Comparison of ENCODE assay signal across 1 cellular context in the genomic region with DNA sequence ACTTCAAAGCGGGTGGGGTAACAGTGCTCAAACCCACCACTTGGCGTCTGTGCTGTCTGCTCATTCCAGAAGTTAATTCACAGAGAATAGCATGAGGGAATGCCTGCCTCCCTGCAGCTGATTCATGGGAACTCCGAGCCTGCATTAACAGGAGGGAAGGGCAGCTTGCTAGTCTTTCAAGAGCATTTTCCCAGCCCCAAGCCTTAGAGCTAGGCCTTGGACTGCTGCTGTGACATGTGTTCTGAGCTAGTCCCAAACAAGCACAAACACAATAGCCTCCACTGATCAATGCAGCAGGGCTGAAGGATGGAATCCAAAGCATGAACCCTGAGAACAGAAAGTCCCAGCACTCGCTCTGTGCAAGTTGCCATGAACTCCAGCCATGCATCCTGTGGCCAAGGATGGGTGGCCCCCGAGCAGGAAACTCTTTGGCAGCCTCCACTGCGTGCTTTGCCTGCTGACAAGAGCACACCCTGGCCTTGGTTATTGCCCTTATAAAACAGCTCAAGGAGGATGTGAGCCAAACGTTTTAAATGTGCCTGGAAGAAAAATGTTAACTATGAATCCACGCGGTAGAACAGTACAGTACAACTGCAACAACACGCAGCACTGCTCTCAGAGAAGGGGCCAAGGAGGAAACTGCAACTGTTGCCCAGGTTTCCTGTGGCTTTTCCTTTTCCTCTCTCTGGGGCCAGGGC.
TF ChIP-seq lines count a peak whose summit lies in the region.

No MANE protein-coding gene starts in this region.

TF ChIP-seq in GM23338, 12 proteins besides CTCF, POLR2A, EP300 and RAD21 (continued from another document):
- TF ChIP-seq REST (IDR thresholded peaks at IDR 0.05; ENCODE audit: unreplicated experiment) (no peak), NANOG (IDR thresholded peaks at IDR 0.05; ENCODE audit: borderline replicate concordance) (no peak), ZNF331 (CRISPR knock-in tag; IDR thresholded peaks at IDR 0.05; ENCODE audit: low read depth) (no peak), POLR2AphosphoS5 (IDR thresholded peaks at IDR 0.05; ENCODE audit: low read depth) (no peak)
TF ChIP-seq in GM23338: peak in this region for 0.
